Comparison of ENCODE assay signal across 8 cellular contexts in genomic region chr2:219228026-219228744, GRCh38. TPM values are rescaled to one million over a fixed set of nuclear protein-coding genes. Genes with fewer than 3 reads are reported as not detected.
DNase-seq lines count a peak whose midpoint lies in the region; ATAC-seq and TF ChIP-seq lines count a peak whose summit lies in the region.

No MANE protein-coding gene starts in this region.

- H3K36me3 Mint-ChIP-seq in activated naive CD4-positive, alpha-beta T cell treated with anti-CD3 and anti-CD28 coated beads for 36 hours (ENCODE audit: low read depth) = peaks cover 42% of the 10 kb centered on the region
- H3K36me3 Mint-ChIP-seq in activated naive CD8-positive, alpha-beta T cell treated with anti-CD3 and anti-CD28 coated beads, Interleukin-2, amount 10 ng/mL, durations not matched to agents 7 days and 5 days = peaks cover 29% of the 10 kb centered on the region

- no peaks in the 10 kb centered on the region for H3K9me3 Mint-ChIP-seq in activated naive CD4-positive, alpha-beta T cell treated with anti-CD3 and anti-CD28 coated beads for 36 hours
- no peaks in the 10 kb centered on the region for H3K9me3 Mint-ChIP-seq in activated naive CD8-positive, alpha-beta T cell treated with anti-CD3 and anti-CD28 coated beads, Interleukin-2, amount 10 ng/mL, durations not matched to agents 7 days and 5 days

- TF ChIP-seq POLR2A in upper lobe of left lung (IDR thresholded peaks at IDR 0.05) = no peak

- 50 to 56% methylated on average over 4 to 6 of the region's 6 CpGs for WGBS in upper lobe of left lung, 2 donors

- TF ChIP-seq CTCF in left lung (IDR thresholded peaks at IDR 0.05) = no peak
- TF ChIP-seq CTCF in upper lobe of left lung (IDR thresholded peaks at IDR 0.05) = no peak

- H3K36me3 ChIP-seq in left lung = peaks cover 0 to 50% of the 10 kb centered on the region in 2 donors
- peaks cover 29 to 57% (median 42%) of the 10 kb centered on the region in 4 donors for H3K36me3 ChIP-seq in upper lobe of left lung

- H3K9me3 ChIP-seq in left lung (no peaks in the 10 kb centered on the region), upper lobe of left lung (no peaks in the 10 kb centered on the region)

- H3K27me3 Mint-ChIP-seq in activated naive CD4-positive, alpha-beta T cell treated with anti-CD3 and anti-CD28 coated beads for 36 hours (ENCODE audit: low read depth) = no peaks in the 10 kb centered on the region
- H3K27me3 Mint-ChIP-seq in activated naive CD8-positive, alpha-beta T cell treated with anti-CD3 and anti-CD28 coated beads, Interleukin-2, amount 10 ng/mL, durations not matched to agents 7 days and 5 days = no peaks in the 10 kb centered on the region

- no peak for ATAC-seq in activated naive CD8-positive, alpha-beta T cell treated with anti-CD3 and anti-CD28 coated beads, Interleukin-2, amount 10 ng/mL, durations not matched to agents 7 days and 5 days (ENCODE audit: low read depth)
- ATAC-seq in left lung (no peak), upper lobe of left lung (ENCODE audit: low FRiP score in 2 of 2) (no peak), GM18858 (IDR thresholded peaks at IDR 0.05; ENCODE audit: unreplicated experiment) (no peak), HG03280 (IDR thresholded peaks at IDR 0.05; ENCODE audit: unreplicated experiment) (no peak)

- peak overlapping the region; percentile 79 to 92 for H3K4me3 ChIP-seq in left lung
- H3K4me3 ChIP-seq in upper lobe of left lung = peak overlapping the region; percentile 81 to 92 (median 86)

- H3K27ac ChIP-seq in left lung (peak overlapping the region in 1 of 2 donors; percentile 95), upper lobe of left lung (peak overlapping the region; percentile 94 to 97 (median 96))

- H3K4me3 Mint-ChIP-seq in activated naive CD4-positive, alpha-beta T cell treated with anti-CD3 and anti-CD28 coated beads for 36 hours = peak overlapping the region; percentile 96
- peak overlapping the region; percentile 90 for H3K4me3 Mint-ChIP-seq in activated naive CD8-positive, alpha-beta T cell treated with anti-CD3 and anti-CD28 coated beads, Interleukin-2, amount 10 ng/mL, durations not matched to agents 7 days and 5 days

- H3K27ac Mint-ChIP-seq in activated naive CD4-positive, alpha-beta T cell treated with anti-CD3 and anti-CD28 coated beads for 36 hours = peak overlapping the region; percentile 53
- H3K27ac Mint-ChIP-seq in activated naive CD8-positive, alpha-beta T cell treated with anti-CD3 and anti-CD28 coated beads, Interleukin-2, amount 10 ng/mL, durations not matched to agents 7 days and 5 days = peak overlapping the region; percentile 65

- TF ChIP-seq EP300 in upper lobe of left lung (IDR thresholded peaks at IDR 0.05) = no peak

- H3K4me1 ChIP-seq in left lung (peaks cover 23 to 59% of the 10 kb centered on the region in 2 donors), upper lobe of left lung (peaks cover 23 to 42% (median 28%) of the 10 kb centered on the region in 4 donors)

- intact Hi-C loops in activated naive CD4-positive, alpha-beta T cell treated with anti-CD3 and anti-CD28 coated beads for 36 hours (cut with micrococcal nuclease) = loop anchor here (10.0 kb wide), 1 partner anchor 513 kb away; the partner anchor contains the start of gene TTLL4
- intact Hi-C loops in left lung (cut with DNase I) = no loop called here

- POLR2A ChIA-PET in activated naive CD8-positive, alpha-beta T cell treated with anti-CD3 and anti-CD28 coated beads, Interleukin-2, amount 10 ng/mL, durations not matched to agents 7 days and 5 days (lab: Charles Lee) = interaction anchor here (0.8 to 5.5 kb wide), 8 partner anchors 10 to 67 kb away, joined by 3 to 83 read pairs (median 16); partner anchors contain the start of genes ABCB6, CNPPD1, GLB1L and STK16

- peaks cover 38% of the 10 kb centered on the region for H3K4me1 Mint-ChIP-seq in activated naive CD4-positive, alpha-beta T cell treated with anti-CD3 and anti-CD28 coated beads for 36 hours (ENCODE audit: low read depth)
- peaks cover 38% of the 10 kb centered on the region for H3K4me1 Mint-ChIP-seq in activated naive CD8-positive, alpha-beta T cell treated with anti-CD3 and anti-CD28 coated beads, Interleukin-2, amount 10 ng/mL, durations not matched to agents 7 days and 5 days

- CTCF ChIA-PET in activated naive CD4-positive, alpha-beta T cell treated with anti-CD3 and anti-CD28 coated beads for 36 hours (lab: Charles Lee) = interaction anchor here (0.8 to 1.6 kb wide), 3 partner anchors 20 to 67 kb away, joined by 3 to 5 read pairs (median 3); no protein-coding TSS in a partner anchor

- no peak for DNase-seq in activated naive CD4-positive, alpha-beta T cell treated with anti-CD3 and anti-CD28 coated beads for 36 hours
- DNase-seq in activated naive CD4-positive, alpha-beta T cell treated with anti-CD3 and anti-CD28 coated beads, Interleukin-2, amount 50 U/mL, for 16 hours = no peak
- DNase-seq in activated naive CD8-positive, alpha-beta T cell treated with anti-CD3 and anti-CD28 coated beads, Interleukin-2, amount 10 ng/mL, durations not matched to agents 7 days and 5 days = no peak
- DNase-seq in left lung = no peak
- no peak for DNase-seq in upper lobe of left lung
- no peak for DNase-seq in stimulated activated CD8-positive, alpha-beta memory T cell treated with anti-CD3 and anti-CD28 coated beads, Interleukin-4, amount 100 ng/mL, for 48 hours

- H3K27me3 ChIP-seq in left lung (no peaks in the 10 kb centered on the region), upper lobe of left lung (no peaks in the 10 kb centered on the region)

RNA-seq across cellular contexts. Expression of gene ATG9A, which starts 1.3 kb away (rescaled TPM):
- total RNA-seq in activated naive CD4-positive, alpha-beta T cell treated with anti-CD3 and anti-CD28 coated beads for 36 hours = 10 to 100 TPM; 26.0 to 27.7 TPM
- 10 to 100 TPM; 56.0 to 62.1 TPM for total RNA-seq in activated naive CD8-positive, alpha-beta T cell treated with anti-CD3 and anti-CD28 coated beads, Interleukin-2, amount 10 ng/mL, durations not matched to agents 7 days and 5 days
- total RNA-seq in left lung (10 to 100 TPM; 53.6 to 58.9 TPM), upper lobe of left lung (10 to 100 TPM; 40.9 to 57.7 (median 49.8) TPM)

RNA-seq across cellular contexts. Expression of gene ANKZF1, which starts 1.4 kb away (rescaled TPM):
- 10 to 100 TPM; 87.7 to 88.5 TPM for total RNA-seq in activated naive CD4-positive, alpha-beta T cell treated with anti-CD3 and anti-CD28 coated beads for 36 hours
- total RNA-seq in activated naive CD8-positive, alpha-beta T cell treated with anti-CD3 and anti-CD28 coated beads, Interleukin-2, amount 10 ng/mL, durations not matched to agents 7 days and 5 days = 100 to 1,000 TPM; 170 to 177 TPM
- 10 to 100 TPM; 34.5 to 36.5 TPM for total RNA-seq in left lung
- total RNA-seq in upper lobe of left lung = 100 to 1,000 TPM in 2 of 6 donors, 10 to 100 TPM in 4; 26.0 to 339 (median 67.2) TPM

RNA-seq across cellular contexts. Expression of gene ABCB6, which starts 9.4 kb away (rescaled TPM):
- total RNA-seq in activated naive CD4-positive, alpha-beta T cell treated with anti-CD3 and anti-CD28 coated beads for 36 hours = 1 to 10 TPM; 7.0 to 7.5 TPM
- 10 to 100 TPM; 13.1 to 14.3 TPM for total RNA-seq in activated naive CD8-positive, alpha-beta T cell treated with anti-CD3 and anti-CD28 coated beads, Interleukin-2, amount 10 ng/mL, durations not matched to agents 7 days and 5 days
- 10 to 100 TPM; 24.3 to 45.3 TPM for total RNA-seq in left lung
- total RNA-seq in upper lobe of left lung = 10 to 100 TPM; 11.0 to 35.6 (median 21.9) TPM

RNA-seq across cellular contexts. Expression of gene GLB1L, which starts 17.1 kb away (rescaled TPM):
- total RNA-seq in activated naive CD4-positive, alpha-beta T cell treated with anti-CD3 and anti-CD28 coated beads for 36 hours = 1 to 10 TPM; 2.1 TPM
- total RNA-seq in activated naive CD8-positive, alpha-beta T cell treated with anti-CD3 and anti-CD28 coated beads, Interleukin-2, amount 10 ng/mL, durations not matched to agents 7 days and 5 days = 1 to 10 TPM; 3.3 to 4.1 TPM
- total RNA-seq in left lung = 10 to 100 TPM in 1 of 2 donors, 1 to 10 TPM in 1; 9.9 to 11.9 TPM
- 10 to 100 TPM in 3 of 6 donors, 1 to 10 TPM in 3; 4.1 to 19.5 (median 11.9) TPM for total RNA-seq in upper lobe of left lung

RNA-seq across cellular contexts. Expression of gene STK16, which starts 17.1 kb away (rescaled TPM):
- total RNA-seq in activated naive CD4-positive, alpha-beta T cell treated with anti-CD3 and anti-CD28 coated beads for 36 hours = 10 to 100 TPM; 33.7 to 35.5 TPM
- 10 to 100 TPM; 34.0 to 36.0 TPM for total RNA-seq in activated naive CD8-positive, alpha-beta T cell treated with anti-CD3 and anti-CD28 coated beads, Interleukin-2, amount 10 ng/mL, durations not matched to agents 7 days and 5 days
- total RNA-seq in left lung = 10 to 100 TPM; 23.9 to 26.3 TPM
- total RNA-seq in upper lobe of left lung = 10 to 100 TPM; 12.6 to 28.3 (median 15.7) TPM
